28 cellular contexts compared by ENCODE assay signal in the genomic region with DNA sequence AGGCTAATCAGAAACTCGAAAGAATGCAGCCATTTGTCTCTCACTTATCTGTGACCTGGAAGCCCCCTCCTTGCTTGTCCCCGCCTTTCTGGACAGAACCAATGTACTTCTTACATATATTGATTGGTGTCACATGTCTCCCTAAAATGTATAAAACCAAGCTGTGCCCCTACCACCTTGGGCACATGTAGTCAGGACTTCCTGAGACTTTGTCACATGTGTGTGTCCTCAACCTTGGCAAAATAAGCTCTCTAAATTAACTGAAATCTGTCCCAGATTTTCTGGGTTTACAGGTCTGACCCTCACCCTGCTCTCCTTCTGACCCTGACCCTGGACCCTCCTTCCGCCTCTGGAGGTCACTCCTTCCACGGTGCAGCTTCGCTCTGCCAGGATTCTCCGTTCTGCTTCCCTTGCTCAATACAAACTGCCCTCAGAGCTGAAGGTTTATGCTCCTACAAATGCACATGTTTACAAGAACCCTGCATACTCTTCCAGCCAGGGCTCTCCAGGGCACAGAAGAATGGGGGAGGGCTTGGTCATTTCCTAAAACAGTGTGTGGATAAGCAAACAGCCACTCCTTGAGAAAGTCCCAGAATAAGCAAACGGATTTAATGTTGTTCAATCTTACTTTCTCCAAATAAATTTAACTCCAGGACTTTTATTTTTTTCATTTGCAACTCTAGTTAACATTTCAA.
"Had no signal": no experiment of that assay in that cellular context is flagged by ENCODE, and none has a peak within 500 bp of the region (broad histone marks: within the 10 kb centered on the region; RNA-seq: fewer than 3 reads in every experiment).

No MANE protein-coding gene starts in this region.

- ATAC-seq: left colon; left lung; mucosa of descending colon; naive thymus-derived CD4-positive, alpha-beta T cell; natural killer cell treated with Interleukin-12 subunit alpha and Interleukin-12 subunit beta and Interleukin-15 and Interleukin-18, amount 100 ng/mL, for 72 hours; right cardiac atrium; stimulated activated memory B cell treated with anti-CD40 and anti-IgM and Interleukin-4, amounts not matched to agents 10 μg/mL and 1 μg/mL and 100 μg/mL, for 72 hours; stimulated activated naive CD8-positive, alpha-beta T cell treated with anti-CD3 and anti-CD28 coated beads, Interleukin-15, amount 100 ng/mL, for 72 hours had no signal

- H3K27ac ChIP-seq: left lung, lower lobe of right lung, ovary, prostate gland, sigmoid colon, transverse colon, upper lobe of left lung, vagina had no signal

- H3K9me3 ChIP-seq: left lung, lower lobe of right lung, mucosa of descending colon, ovary, prostate gland, sigmoid colon, transverse colon, upper lobe of left lung, vagina had no signal

- H3K4me3 ChIP-seq: left lung, lower lobe of right lung, mucosa of descending colon, ovary, prostate gland, sigmoid colon, transverse colon, upper lobe of left lung, vagina had no signal

- H3K4me1 ChIP-seq: left lung, lower lobe of right lung, prostate gland, sigmoid colon, transverse colon, upper lobe of left lung, vagina had no signal

- H3K36me3 ChIP-seq: left lung, lower lobe of right lung, ovary, prostate gland, sigmoid colon, transverse colon, upper lobe of left lung, vagina had no signal

- H3K27me3 ChIP-seq: ovary, upper lobe of left lung, vagina had no signal

- DNase-seq: hippocampal formation; kidney; left colon; left lung; lower lobe of right lung; mammary epithelial cell; mesenchymal stem cell; midbrain; mucosa of descending colon; naive thymus-derived CD4-positive, alpha-beta T cell; ovary; retina; right cardiac atrium; sigmoid colon; small intestine; stimulated activated CD4-positive, alpha-beta T cell treated with anti-CD3 and anti-CD28 coated beads, Interleukin-1b, Interleukin-23, amount 100 ng/mL, for 48 hours; stimulated activated CD4-positive, alpha-beta T cell treated with anti-CD3 and anti-CD28 coated beads, Interleukin-2, amount 100 ng/mL, for 48 hours; stimulated activated CD4-positive, alpha-beta T cell treated with anti-CD3 and anti-CD28 coated beads, Interleukin-4, amount 100 ng/mL, for 4 hours; stimulated activated CD8-positive, alpha-beta memory T cell treated with anti-CD3 and anti-CD28 coated beads, Interleukin-4, amount 100 ng/mL, for 48 hours; stimulated activated naive CD4-positive, alpha-beta T cell treated with Interleukin-2 at 50 U/mL for 16 hours; stimulated activated naive CD8-positive, alpha-beta T cell treated with anti-CD3 and anti-CD28 coated beads, Interleukin-15, amount 100 ng/mL, for 72 hours; substantia nigra; transverse colon; upper lobe of left lung had no signal

- FAIRE-seq: kidney, small intestine had no signal
